Comparison of ENCODE assay signal across 9 cellular contexts in genomic region chr7:37311282-37311868, GRCh38.
A peak's percentile ranks its signal among the peaks of the same experiment; 100 is the strongest.
DNase-seq lines count a peak whose midpoint lies in the region; ATAC-seq and TF ChIP-seq lines count a peak whose summit lies in the region.
"Had no signal": no experiment of that assay in that cellular context is flagged by ENCODE, and none has a peak within 500 bp of the region (broad histone marks: within the 10 kb centered on the region; RNA-seq: fewer than 3 reads in every experiment).

No MANE protein-coding gene starts in this region.

- peak overlapping the region; percentile 16 for H3K4me3 Mint-ChIP-seq in activated T-cell treated with anti-CD3 and anti-CD28 coated beads, Interleukin-2, amount 50 U/mL, for 24 hours
- H3K4me3 Mint-ChIP-seq in WTC11: no peak overlapping the region

- peaks cover 96% of the 10 kb centered on the region for H3K36me3 Mint-ChIP-seq in activated T-cell treated with anti-CD3 and anti-CD28 coated beads, Interleukin-2, amount 50 U/mL, for 24 hours (ENCODE audit: low read depth)
- no peaks in the 10 kb centered on the region; the same call in 1 of the 2 replicates for H3K36me3 Mint-ChIP-seq in WTC11

- peaks cover 80% of the 10 kb centered on the region for H3K4me1 Mint-ChIP-seq in activated T-cell treated with anti-CD3 and anti-CD28 coated beads, Interleukin-2, amount 50 U/mL, for 24 hours (ENCODE audit: low read depth)
- H3K4me1 Mint-ChIP-seq in WTC11: peaks cover 29% of the 10 kb centered on the region

- peak overlapping the region; percentile 78 for H3K27ac Mint-ChIP-seq in activated T-cell treated with anti-CD3 and anti-CD28 coated beads, Interleukin-2, amount 50 U/mL, for 24 hours
- no peak overlapping the region for H3K27ac Mint-ChIP-seq in WTC11

- POLR2A ChIA-PET in WTC11 (lab: Charles Lee): no interaction called here

- no peaks in the 10 kb centered on the region for H3K27me3 Mint-ChIP-seq in activated T-cell treated with anti-CD3 and anti-CD28 coated beads, Interleukin-2, amount 50 U/mL, for 24 hours
- H3K27me3 Mint-ChIP-seq in WTC11 (ENCODE audit: low read depth): no peaks in the 10 kb centered on the region

- H3K9me3 Mint-ChIP-seq in activated T-cell treated with anti-CD3 and anti-CD28 coated beads, Interleukin-2, amount 50 U/mL, for 24 hours: peaks cover 17% of the 10 kb centered on the region
- H3K9me3 Mint-ChIP-seq in WTC11: 0 out of 2 replicates have a peak, but pooled peaks cover 4% of the 10 kb centered on the region

- CTCF ChIA-PET in WTC11 (lab: Charles Lee): interaction anchor here (0.6 kb wide), 1 partner anchor 133 kb away, joined by 4 read pairs; no protein-coding TSS in a partner anchor

- peak; percentile 62 for DNase-seq in activated naive CD4-positive, alpha-beta T cell treated with Interleukin-2 at 50 U/mL for 16 hours
- DNase-seq in activated naive CD4-positive, alpha-beta T cell (lab: John Stamatoyannopoulos, UW): no peak
- DNase-seq in activated T-cell treated with anti-CD3 and anti-CD28 coated beads, Interleukin-2, amount 50 U/mL, for 24 hours: peak; percentile 48
- DNase-seq in kidney tubule cell (ENCODE audit: low spot score) (peak; percentile 32), stromal cell of bone marrow (ENCODE audit: low read depth) (peak; percentile 40), WTC11 (ENCODE audit: low spot score) (no peak)
- DNase-seq: RPMI8226 had no signal

- ATAC-seq in WTC11 (no peak), HG03139 (IDR thresholded peaks at IDR 0.05; ENCODE audit: unreplicated experiment) (no peak), GM18511 (IDR thresholded peaks at IDR 0.05; ENCODE audit: unreplicated experiment) (no peak)

- TF ChIP-seq CTCF in WTC11 (IDR thresholded peaks at IDR 0.05): no peak

TF ChIP-seq in WTC11, 78 proteins besides CTCF, POLR2A, EP300 and RAD21:
- TF ChIP-seq FOXJ3 (CRISPR knock-in tag; IDR thresholded peaks at IDR 0.05; ENCODE audit: borderline replicate concordance) (no peak), PRDM15 (CRISPR knock-in tag; IDR thresholded peaks at IDR 0.05) (no peak), HMGA2 (CRISPR knock-in tag; IDR thresholded peaks at IDR 0.05) (no peak), RELA (CRISPR knock-in tag; IDR thresholded peaks at IDR 0.05; ENCODE audit: borderline replicate concordance) (no peak), AFF4 (CRISPR knock-in tag; IDR thresholded peaks at IDR 0.05; ENCODE audit: borderline replicate concordance) (no peak), ZNF121 (CRISPR knock-in tag; IDR thresholded peaks at IDR 0.05) (no peak), ZNF416 (CRISPR knock-in tag; IDR thresholded peaks at IDR 0.05) (no peak), OVOL2 (CRISPR knock-in tag; IDR thresholded peaks at IDR 0.05; ENCODE audit: borderline replicate concordance) (no peak), ZNF425 (CRISPR knock-in tag; conservative IDR thresholded peaks at IDR 0.05) (no peak), AR (CRISPR knock-in tag; IDR thresholded peaks at IDR 0.05) (no peak), E2F4 (CRISPR knock-in tag; IDR thresholded peaks at IDR 0.05; ENCODE audit: borderline replicate concordance, low read depth) (no peak)

Comparison
In these comparisons a context has a peak if more than half of its experiments do, and no peak if none do; other contexts are left out.
1. DNase-seq: peak in activated naive CD4-positive, alpha-beta T cell treated with Interleukin-2 at 50 U/mL for 16 hours (single experiment), activated T-cell treated with anti-CD3 and anti-CD28 coated beads, Interleukin-2, amount 50 U/mL, for 24 hours (single experiment), kidney tubule cell (single experiment) and stromal cell of bone marrow (single experiment); none in activated naive CD4-positive, alpha-beta T cell (0 of 4) and WTC11 (single experiment).